ENCODE assay signal across 9 cellular contexts in the genomic region with DNA sequence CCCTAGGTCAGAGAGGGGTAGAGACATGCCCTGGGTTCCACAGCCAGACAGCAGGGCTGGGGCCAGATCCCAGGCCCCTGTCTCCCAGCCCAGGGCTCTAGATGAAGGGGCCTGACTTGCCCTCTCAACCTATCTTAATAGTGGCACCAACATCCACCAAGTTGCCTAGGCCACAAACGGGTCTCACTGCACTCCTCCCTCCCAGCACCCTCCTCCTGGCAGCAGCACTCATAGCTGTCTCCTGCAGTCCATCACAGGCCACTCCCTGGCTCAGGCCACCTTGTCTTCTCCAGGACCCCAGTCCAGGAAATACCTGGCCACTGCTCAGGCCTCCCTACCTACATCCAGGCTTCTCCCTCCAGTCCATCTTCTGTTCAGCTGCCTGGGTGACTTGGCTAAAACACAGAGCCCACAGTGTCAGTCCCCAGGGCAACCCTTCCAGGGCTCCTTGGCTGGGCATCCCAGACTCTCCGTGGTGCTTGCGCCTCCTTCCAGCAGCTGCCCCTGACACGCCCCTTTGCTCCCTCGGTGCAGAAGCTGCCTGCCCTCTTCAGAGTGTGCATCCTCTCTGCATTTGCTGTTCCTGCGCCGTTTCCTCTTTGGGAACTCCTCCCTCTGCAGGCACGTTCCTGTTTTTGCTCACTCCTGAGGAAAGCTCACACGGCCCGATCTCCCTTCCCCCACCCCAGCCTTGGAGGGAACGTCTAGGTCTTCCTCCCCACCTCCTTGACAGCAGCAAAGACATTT. TPM values are rescaled to one million over a fixed set of nuclear protein-coding genes. Genes with fewer than 3 reads are reported as not detected.
DNase-seq lines count a peak whose midpoint lies in the region; TF ChIP-seq lines count a peak whose summit lies in the region.
"Had no signal": no experiment of that assay in that cellular context is flagged by ENCODE, and none has a peak within 500 bp of the region (broad histone marks: within the 10 kb centered on the region; RNA-seq: fewer than 3 reads in every experiment).

No MANE protein-coding gene starts in this region.

- peak; percentile 32 for DNase-seq in EL
- DNase-seq in SJCRH30 = peak; percentile 13 to 24
- DNase-seq in fibroblast of mammary gland (ENCODE audit: low read depth) = peak; percentile 40
- DNase-seq in ovary = peak; percentile 74 to 85 (median 76)
- no peak for DNase-seq in HUDEP-2 (lab: John Stamatoyannopoulos, UW; ENCODE audit: unreplicated experiment in 76 of 76)
- no peak for DNase-seq in activated gamma-delta T cell (lab: John Stamatoyannopoulos, UW)
- no peak for DNase-seq in activated effector memory CD4-positive, alpha-beta T cell treated with Interleukin-2 at 50 U/mL for 16 hours
- no peak for DNase-seq in superior temporal gyrus (ENCODE audit: extremely low spot score)
- DNase-seq: natural killer cell had no signal

- H3K27me3 ChIP-seq in SJCRH30 (no peaks in the 10 kb centered on the region), ovary (no peaks in the 10 kb centered on the region)

- H3K9me3 ChIP-seq in SJCRH30 (replicated peaks) (no peaks in the 10 kb centered on the region), ovary (no peaks in the 10 kb centered on the region)

- H3K36me3 ChIP-seq in SJCRH30 (no peaks in the 10 kb centered on the region), ovary (no peaks in the 10 kb centered on the region)

- H3K27ac ChIP-seq in SJCRH30 (no peak overlapping the region), ovary (peak overlapping the region; percentile 52 to 68)

- 4 to 6% (median 4%) methylated on average over 11 of the region's 11 CpGs for WGBS in ovary, 3 donors

- H3K4me1 ChIP-seq in SJCRH30 (peaks cover 5% of the 10 kb centered on the region; the same call in 1 of the 2 replicates), ovary (ENCODE audit: insufficient read depth) (peaks cover 14% of the 10 kb centered on the region)

- intact Hi-C loops in ovary (cut with DNase I) = no loop called here

- TF ChIP-seq CTCF in fibroblast of mammary gland (conservative IDR thresholded peaks at IDR 0.05; ENCODE audit: control insufficient read depth, insufficient read depth, low read depth, low read length) (peak; percentile 3), ovary (IDR thresholded peaks at IDR 0.05) (peak in 2 of 3 donors; percentile 16 to 28)

- H3K4me3 ChIP-seq in SJCRH30 (no peak overlapping the region), fibroblast of mammary gland (ENCODE audit: control insufficient read depth, low read depth, low read length) (no peak overlapping the region), ovary (no peak overlapping the region)

- no peak for TF ChIP-seq EP300 in ovary (IDR thresholded peaks at IDR 0.05)

- no peak for TF ChIP-seq POLR2A in ovary (IDR thresholded peaks at IDR 0.05)

RNA-seq across cellular contexts. Expression of gene LRRC32, which starts 40.5 kb away (rescaled TPM):
- total RNA-seq in SJCRH30 (2014; rRNA removed; shearing (Covaris generic)) = 0.15 and 0.30 TPM in 2 replicates
- total RNA-seq in ovary = 10 to 100 TPM in 5 of 7 donors, 1 to 10 TPM in 2; 3.2 to 47.1 (median 29.5) TPM
- 10 to 100 TPM; 19.4 to 39.9 TPM for polyA plus RNA-seq in ovary

Comparison
In these comparisons a context has a peak if more than half of its experiments do, and no peak if none do; other contexts are left out.
1. DNase-seq: peak in EL (single experiment), SJCRH30 (2 of 2), fibroblast of mammary gland (single experiment) and ovary (5 of 5); none in HUDEP-2 (0 of 76), activated gamma-delta T cell (single experiment), activated effector memory CD4-positive, alpha-beta T cell treated with Interleukin-2 at 50 U/mL for 16 hours (single experiment) and superior temporal gyrus (single experiment).